Comparison of ENCODE assay signal across 15 cellular contexts in the genomic region with DNA sequence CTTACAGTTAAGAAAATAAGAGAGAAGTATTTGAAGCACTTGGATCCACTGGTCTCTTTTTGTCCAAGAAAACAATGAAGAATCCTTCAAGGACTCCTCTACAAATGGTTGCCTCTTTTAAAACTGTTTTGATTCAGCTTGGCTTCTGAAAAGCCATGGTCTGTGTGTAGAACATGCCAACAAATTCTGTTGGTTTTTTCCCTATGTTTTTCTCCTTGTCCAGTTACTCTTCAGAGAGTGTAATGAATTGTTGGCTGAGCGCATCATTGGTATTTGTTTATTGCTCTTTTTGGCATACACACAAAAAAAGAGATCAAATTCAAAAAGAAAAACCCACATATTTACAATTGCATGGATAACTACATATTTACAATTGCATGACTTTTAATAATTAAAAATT. TPM values are rescaled to one million over a fixed set of nuclear protein-coding genes. Genes with fewer than 3 reads are reported as not detected.
A peak's percentile ranks its signal among the peaks of the same experiment; 100 is the strongest.
DNase-seq lines count a peak whose midpoint lies in the region; ATAC-seq and TF ChIP-seq lines count a peak whose summit lies in the region.
"Had no signal": no experiment of that assay in that cellular context is flagged by ENCODE, and none has a peak within 500 bp of the region (broad histone marks: within the 10 kb centered on the region; RNA-seq: fewer than 3 reads in every experiment).

A gene with protein sequence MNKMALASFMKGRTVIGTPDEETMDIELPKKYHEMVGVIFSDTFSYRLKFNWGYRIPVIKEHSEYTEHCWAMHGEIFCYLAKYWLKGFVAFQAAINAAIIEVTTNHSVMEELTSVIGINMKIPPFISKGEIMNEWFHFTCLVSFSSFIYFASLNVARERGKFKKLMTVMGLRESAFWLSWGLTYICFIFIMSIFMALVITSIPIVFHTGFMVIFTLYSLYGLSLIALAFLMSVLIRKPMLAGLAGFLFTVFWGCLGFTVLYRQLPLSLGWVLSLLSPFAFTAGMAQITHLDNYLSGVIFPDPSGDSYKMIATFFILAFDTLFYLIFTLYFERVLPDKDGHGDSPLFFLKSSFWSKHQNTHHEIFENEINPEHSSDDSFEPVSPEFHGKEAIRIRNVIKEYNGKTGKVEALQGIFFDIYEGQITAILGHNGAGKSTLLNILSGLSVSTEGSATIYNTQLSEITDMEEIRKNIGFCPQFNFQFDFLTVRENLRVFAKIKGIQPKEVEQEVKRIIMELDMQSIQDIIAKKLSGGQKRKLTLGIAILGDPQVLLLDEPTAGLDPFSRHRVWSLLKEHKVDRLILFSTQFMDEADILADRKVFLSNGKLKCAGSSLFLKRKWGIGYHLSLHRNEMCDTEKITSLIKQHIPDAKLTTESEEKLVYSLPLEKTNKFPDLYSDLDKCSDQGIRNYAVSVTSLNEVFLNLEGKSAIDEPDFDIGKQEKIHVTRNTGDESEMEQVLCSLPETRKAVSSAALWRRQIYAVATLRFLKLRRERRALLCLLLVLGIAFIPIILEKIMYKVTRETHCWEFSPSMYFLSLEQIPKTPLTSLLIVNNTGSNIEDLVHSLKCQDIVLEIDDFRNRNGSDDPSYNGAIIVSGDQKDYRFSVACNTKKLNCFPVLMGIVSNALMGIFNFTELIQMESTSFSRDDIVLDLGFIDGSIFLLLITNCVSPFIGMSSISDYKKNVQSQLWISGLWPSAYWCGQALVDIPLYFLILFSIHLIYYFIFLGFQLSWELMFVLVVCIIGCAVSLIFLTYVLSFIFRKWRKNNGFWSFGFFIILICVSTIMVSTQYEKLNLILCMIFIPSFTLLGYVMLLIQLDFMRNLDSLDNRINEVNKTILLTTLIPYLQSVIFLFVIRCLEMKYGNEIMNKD (N-terminal part only) (minus strand): TSS at position 249 of the 400 bp plus-strand sequence. CDS start 3,466 bp downstream, outside the sequence.

- no peak within 1 kb of the TSS for H3K27ac Mint-ChIP-seq in activated T-cell treated with anti-CD3 and anti-CD28 coated beads, Interleukin-2, amount 50 U/mL, for 24 hours
- no peak within 1 kb of the TSS for H3K27ac Mint-ChIP-seq in activated naive CD8-positive, alpha-beta T cell treated with anti-CD3 and anti-CD28 coated beads, Interleukin-2, amount 50 U/mL, for 24 hours
- H3K27ac Mint-ChIP-seq: activated CD8-positive, alpha-beta T cell treated with anti-CD3 and anti-CD28 coated beads, Interleukin-2, amount 10 ng/mL, durations not matched to agents 7 days and 5 days; GM23338 had no signal

- peak within 1 kb of the TSS in 5 of 11 experiments; percentile 3 to 80 (median 63); a peak in 9 of 22 replicates for H3K27ac ChIP-seq in BLaER1 treated with 17β-estradiol and CSF1 and Interleukin-3, amounts not matched to agents 10 nM and 100 nM
- H3K27ac ChIP-seq in coronary artery (no peak within 1 kb of the TSS), skeletal muscle tissue (ENCODE audit: low read depth, low read length) (no peak within 1 kb of the TSS)

- H3K36me3 Mint-ChIP-seq in activated T-cell treated with anti-CD3 and anti-CD28 coated beads, Interleukin-2, amount 50 U/mL, for 24 hours (ENCODE audit: low read depth): no peaks in the 10 kb centered on the region
- H3K36me3 Mint-ChIP-seq in activated naive CD8-positive, alpha-beta T cell treated with anti-CD3 and anti-CD28 coated beads, Interleukin-2, amount 50 U/mL, for 24 hours (ENCODE audit: low read depth): no peaks in the 10 kb centered on the region

- no peaks in the 10 kb centered on the region for H3K27me3 Mint-ChIP-seq in activated T-cell treated with anti-CD3 and anti-CD28 coated beads, Interleukin-2, amount 50 U/mL, for 24 hours
- peaks cover 2% of the 10 kb centered on the region for H3K27me3 Mint-ChIP-seq in activated naive CD8-positive, alpha-beta T cell treated with anti-CD3 and anti-CD28 coated beads, Interleukin-2, amount 50 U/mL, for 24 hours

- H3K27me3 ChIP-seq in BLaER1 treated with 17β-estradiol and CSF1 and Interleukin-3, amounts not matched to agents 10 nM and 100 nM: no peaks in the 10 kb centered on the region
- no peaks in the 10 kb centered on the region for H3K27me3 ChIP-seq in skeletal muscle tissue (ENCODE audit: control insufficient read depth in 3 of 3, insufficient read depth in 3 of 3, low read length in 3 of 3)
- H3K27me3 ChIP-seq: body of pancreas had no signal

- no peak for ATAC-seq in activated naive CD8-positive, alpha-beta T cell treated with anti-CD3 and anti-CD28 coated beads, Interleukin-2, amount 50 U/mL, for 24 hours
- no peak for ATAC-seq in HG02759 (IDR thresholded peaks at IDR 0.05; ENCODE audit: unreplicated experiment)
- ATAC-seq: activated CD8-positive, alpha-beta T cell treated with anti-CD3 and anti-CD28 coated beads, Interleukin-2, amount 10 ng/mL, durations not matched to agents 7 days and 5 days; body of pancreas; GM23338; SK-N-SH treated with all-trans-retinoic acid at 6 μM for 48 hours had no signal

- no peak within 1 kb of the TSS for H3K4me3 Mint-ChIP-seq in activated T-cell treated with anti-CD3 and anti-CD28 coated beads, Interleukin-2, amount 50 U/mL, for 24 hours
- H3K4me3 Mint-ChIP-seq in activated naive CD8-positive, alpha-beta T cell treated with anti-CD3 and anti-CD28 coated beads, Interleukin-2, amount 50 U/mL, for 24 hours: no peak within 1 kb of the TSS
- H3K4me3 Mint-ChIP-seq: activated CD8-positive, alpha-beta T cell treated with anti-CD3 and anti-CD28 coated beads, Interleukin-2, amount 10 ng/mL, durations not matched to agents 7 days and 5 days; GM23338 had no signal

- TF ChIP-seq CTCF in coronary artery (IDR thresholded peaks at IDR 0.05): no peak

- peak within 1 kb of the TSS; percentile 7 to 76 (median 41); a peak in 16 of 22 replicates for H3K4me2 ChIP-seq in BLaER1 treated with 17β-estradiol and CSF1 and Interleukin-3, amounts not matched to agents 10 nM and 100 nM
- H3K4me2 ChIP-seq: GM23338 had no signal

- no peak for DNase-seq in coronary artery (ENCODE audit: low spot score)
- peak; percentile 28 for DNase-seq in iris pigment epithelial cell (ENCODE audit: low read depth)
- no peak for DNase-seq in activated T-cell treated with anti-CD3 and anti-CD28 coated beads, Interleukin-2, amount 50 U/mL, for 24 hours
- no peak for DNase-seq in activated naive CD8-positive, alpha-beta T cell treated with anti-CD3 and anti-CD28 coated beads, Interleukin-2, amount 50 U/mL, for 24 hours
- no peak for DNase-seq in activated CD4-positive, alpha-beta T cell treated with anti-CD3 and anti-CD28 coated beads, Interleukin-2, amount 50 U/mL, for 48 hours
- DNase-seq: activated CD8-positive, alpha-beta T cell treated with anti-CD3 and anti-CD28 coated beads, Interleukin-2, amount 10 ng/mL, durations not matched to agents 7 days and 5 days; activated effector memory CD4-positive, alpha-beta T cell treated with Interleukin-2 at 50 U/mL for 16 hours; body of pancreas; effector memory CD4-positive, alpha-beta T cell; stimulated activated CD4-positive, alpha-beta T cell treated with anti-CD3 and anti-CD28 coated beads, Interleukin-2, amount 100 ng/mL, for 48 hours had no signal

- H4K20me1 ChIP-seq in BLaER1 treated with 17β-estradiol and CSF1 and Interleukin-3, amounts not matched to agents 10 nM and 100 nM: no peaks in the 10 kb centered on the region

- H3K9ac ChIP-seq in BLaER1 treated with 17β-estradiol and CSF1 and Interleukin-3, amounts not matched to agents 10 nM and 100 nM: peak within 1 kb of the TSS in 4 of 11 experiments; percentile 4 to 72 (median 62); a peak in 8 of 22 replicates
- no peak within 1 kb of the TSS for H3K9ac ChIP-seq in skeletal muscle tissue (ENCODE audit: low read depth in 1 of 3, low read length in 3 of 3)

- H3K9me3 Mint-ChIP-seq in activated T-cell treated with anti-CD3 and anti-CD28 coated beads, Interleukin-2, amount 50 U/mL, for 24 hours: peaks cover 20% of the 10 kb centered on the region
- H3K9me3 Mint-ChIP-seq in activated naive CD8-positive, alpha-beta T cell treated with anti-CD3 and anti-CD28 coated beads, Interleukin-2, amount 50 U/mL, for 24 hours: peaks cover 29% of the 10 kb centered on the region

- H3K36me3 ChIP-seq in BLaER1 treated with 17β-estradiol and CSF1 and Interleukin-3, amounts not matched to agents 10 nM and 100 nM: peaks cover 0 to 10% (median 0%) of the 10 kb centered on the region in 11 experiments; a peak in 2 of 22 replicates
- peaks cover 0 to 2% (median 0%) of the 10 kb centered on the region in 3 donors for H3K36me3 ChIP-seq in skeletal muscle tissue (ENCODE audit: control insufficient read depth in 3 of 3, insufficient read depth in 3 of 3, low read length in 3 of 3)

- peak within 1 kb of the TSS in 1 of 10 experiments; percentile 5; a peak in 1 of 20 replicates for H3K4me3 ChIP-seq in BLaER1 treated with 17β-estradiol and CSF1 and Interleukin-3, amounts not matched to agents 10 nM and 100 nM
- peak within 1 kb of the TSS; percentile 9 for H3K4me3 ChIP-seq in coronary artery
- peak within 1 kb of the TSS in 1 of 3 donors; percentile 59 for H3K4me3 ChIP-seq in skeletal muscle tissue (ENCODE audit: low read length in 3 of 3)
- H3K4me3 ChIP-seq: body of pancreas, GM23338 had no signal

- peaks cover 6 to 42% (median 12%) of the 10 kb centered on the region in 11 experiments for H3K9me3 ChIP-seq in BLaER1 treated with 17β-estradiol and CSF1 and Interleukin-3, amounts not matched to agents 10 nM and 100 nM (replicated peaks in 1 of 11)
- H3K9me3 ChIP-seq in skeletal muscle tissue (ENCODE audit: control insufficient read depth in 3 of 3, low read length in 3 of 3): peaks cover 0 to 3% (median 0%) of the 10 kb centered on the region in 3 donors

- H3K4me1 ChIP-seq in BLaER1 treated with 17β-estradiol and CSF1 and Interleukin-3, amounts not matched to agents 10 nM and 100 nM: peaks cover 8 to 50% (median 18%) of the 10 kb centered on the region in 10 experiments; a peak in 17 of 20 replicates
- no peaks in the 10 kb centered on the region for H3K4me1 ChIP-seq in skeletal muscle tissue (ENCODE audit: control insufficient read depth in 3 of 3, insufficient read depth in 3 of 3, low read length in 3 of 3)
- H3K4me1 ChIP-seq: body of pancreas had no signal

- H3K4me1 Mint-ChIP-seq in activated T-cell treated with anti-CD3 and anti-CD28 coated beads, Interleukin-2, amount 50 U/mL, for 24 hours (ENCODE audit: low read depth): peaks cover 8% of the 10 kb centered on the region
- H3K4me1 Mint-ChIP-seq in activated naive CD8-positive, alpha-beta T cell treated with anti-CD3 and anti-CD28 coated beads, Interleukin-2, amount 50 U/mL, for 24 hours: peaks cover 11% of the 10 kb centered on the region
- H3K4me1 Mint-ChIP-seq: GM23338 had no signal

RNA-seq across cellular contexts. Expression of the gene that starts here (rescaled TPM):
- 17.7 TPM for total RNA-seq in skeletal muscle tissue
- total RNA-seq: GM23338 had no signal
